Comparison of ENCODE assay signal across 21 cellular contexts in the genomic region with DNA sequence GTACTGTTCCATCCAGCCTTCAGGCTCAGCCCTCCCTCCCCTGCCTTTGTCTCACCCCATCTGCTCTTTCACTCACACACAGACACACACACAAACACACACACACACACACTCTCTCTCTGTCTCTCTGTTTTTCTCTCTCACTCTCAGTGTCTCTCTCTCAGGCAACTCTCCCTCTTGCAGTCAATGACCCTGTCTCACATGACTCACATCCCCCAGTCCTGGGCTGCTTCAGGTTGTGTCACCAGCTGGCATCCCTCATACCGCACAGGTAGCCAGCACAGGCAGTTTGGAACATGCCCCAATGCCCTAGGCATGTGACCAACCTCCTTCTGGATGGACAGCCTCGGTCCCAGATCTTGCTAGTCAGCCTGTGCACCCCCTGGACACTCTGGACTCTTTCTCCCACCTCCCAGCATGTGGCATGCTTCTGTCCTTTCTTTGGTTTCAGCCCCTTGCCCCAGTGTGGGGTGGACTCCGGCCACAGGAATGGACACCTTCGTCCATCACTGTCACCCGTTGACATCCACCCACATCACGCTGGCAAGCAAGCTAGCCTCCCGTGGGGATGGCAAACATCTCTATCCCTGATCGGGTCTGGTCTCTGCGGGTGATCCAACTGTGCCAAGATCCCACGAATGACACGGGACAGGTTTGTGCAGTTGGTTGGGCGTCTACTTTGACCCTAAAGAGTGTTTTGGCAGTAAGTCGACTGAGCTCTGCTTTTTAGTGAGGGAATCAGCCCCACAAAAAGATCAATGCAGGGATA. TPM values are rescaled to one million over a fixed set of nuclear protein-coding genes. Genes with fewer than 3 reads are reported as not detected.
"Had no signal": no experiment of that assay in that cellular context is flagged by ENCODE, and none has a peak within 500 bp of the region (broad histone marks: within the 10 kb centered on the region; RNA-seq: fewer than 3 reads in every experiment).

No MANE protein-coding gene starts in this region.

- H3K27me3 ChIP-seq: brain microvascular endothelial cell, right atrium auricular region had no signal

- DNase-seq: activated CD4-positive, alpha-beta T cell treated with anti-CD3 and anti-CD28 coated beads, Interleukin-2, amount 50 U/mL, for 4 hours; activated naive CD4-positive, alpha-beta T cell treated with Interleukin-2 at 50 U/mL for 16 hours; activated T-cell treated with anti-CD3 and anti-CD28 coated beads for 4 hours; anterior cingulate cortex; brain microvascular endothelial cell; effector memory CD4-positive, alpha-beta T cell; heart right ventricle; left colon; naive thymus-derived CD8-positive, alpha-beta T cell; posterior cingulate gyrus; stimulated activated CD4-positive, alpha-beta T cell treated with anti-CD3 and anti-CD28 coated beads, Interleukin-15, amount 100 ng/mL, for 24 hours; stimulated activated CD4-positive, alpha-beta T cell treated with anti-CD3 and anti-CD28 coated beads, Interleukin-4, amount 100 ng/mL, for 1 hour; stimulated activated naive CD4-positive, alpha-beta T cell; transverse colon had no signal

- H3K36me3 Mint-ChIP-seq: naive thymus-derived CD8-positive, alpha-beta T cell had no signal

- H3K27ac Mint-ChIP-seq: activated T-helper 17 cell treated with anti-CD3 and anti-CD28 coated beads, Interleukin-2, amount 50 U/mL, for 72 hours; dendritic cell treated with granulocyte-macrophage colony-stimulating factor and Interleukin-4, amounts not matched to agents 40 ng/mL and 50 ng/mL, for 4 days; naive thymus-derived CD8-positive, alpha-beta T cell; T-helper 2 cell treated with Interferon-gamma antibody and Interleukin-4, amounts not matched to agents 5 μg/mL and 100 μg/mL, for 36 hours had no signal

- H3K9me3 Mint-ChIP-seq: activated T-helper 17 cell treated with anti-CD3 and anti-CD28 coated beads, Interleukin-2, amount 50 U/mL, for 72 hours; dendritic cell treated with granulocyte-macrophage colony-stimulating factor and Interleukin-4, amounts not matched to agents 40 ng/mL and 50 ng/mL, for 4 days; T-helper 2 cell treated with Interferon-gamma antibody and Interleukin-4, amounts not matched to agents 5 μg/mL and 100 μg/mL, for 36 hours had no signal

- H3K4me1 ChIP-seq: right atrium auricular region, transverse colon had no signal

- H3K4me3 ChIP-seq: gastroesophageal sphincter, heart right ventricle, right atrium auricular region, skin epidermis, transverse colon had no signal

- H3K4me3 Mint-ChIP-seq: activated T-helper 17 cell treated with anti-CD3 and anti-CD28 coated beads, Interleukin-2, amount 50 U/mL, for 72 hours; dendritic cell treated with granulocyte-macrophage colony-stimulating factor and Interleukin-4, amounts not matched to agents 40 ng/mL and 50 ng/mL, for 4 days; naive thymus-derived CD8-positive, alpha-beta T cell; T-helper 2 cell treated with Interferon-gamma antibody and Interleukin-4, amounts not matched to agents 5 μg/mL and 100 μg/mL, for 36 hours had no signal

- H3K9me3 ChIP-seq: gastroesophageal sphincter, heart right ventricle, right atrium auricular region, transverse colon had no signal

- ATAC-seq: activated CD4-positive, CD25-positive, alpha-beta regulatory T cell treated with anti-CD3 and anti-CD28 coated beads, Interleukin-2, amount 50 U/mL, for 24 hours; activated T-helper 17 cell treated with anti-CD3 and anti-CD28 coated beads, Interleukin-2, amount 50 U/mL, for 72 hours; gastroesophageal sphincter; heart right ventricle; left colon; naive thymus-derived CD8-positive, alpha-beta T cell had no signal

- H3K36me3 ChIP-seq: brain microvascular endothelial cell, gastroesophageal sphincter, heart right ventricle, right atrium auricular region, transverse colon had no signal

- H3K4me1 Mint-ChIP-seq: activated T-helper 17 cell treated with anti-CD3 and anti-CD28 coated beads, Interleukin-2, amount 50 U/mL, for 72 hours had no signal

- H3K27ac ChIP-seq: brain microvascular endothelial cell, gastroesophageal sphincter, heart right ventricle, right atrium auricular region, skin epidermis, transverse colon had no signal

RNA-seq across cellular contexts. Expression of a gene that starts 23.4 kb away (rescaled TPM):
- total RNA-seq: activated T-helper 17 cell treated with anti-CD3 and anti-CD28 coated beads, Interleukin-2, amount 50 U/mL, for 72 hours had no signal
